Comparison of ENCODE assay signal across 33 cellular contexts in genomic region chrX:39846460-39846859, GRCh38.
"Had no signal": no experiment of that assay in that cellular context is flagged by ENCODE, and none has a peak within 500 bp of the region (broad histone marks: within the 10 kb centered on the region; RNA-seq: fewer than 3 reads in every experiment).

No MANE protein-coding gene starts in this region.

- H3K27me3 ChIP-seq: MG63 had no signal

- H3K9me3 ChIP-seq: MG63 had no signal

- H3K36me3 ChIP-seq: MG63 had no signal

- DNase-seq: Karpas-422, Kasumi-1, MG63, MM.1S, MV-4-11, NCI-H1048, NCI-H1092, NCI-H1092 treated with DMSO at 0.1 percent for 48 hours, NCI-H1105, NCI-H1105 treated with DMSO at 0.1 percent for 48 hours, NCI-H1417, NCI-H1417 treated with DMSO at 0.1 percent for 48 hours, NCI-H1436, NCI-H1436 treated with DMSO at 0.1 percent for 48 hours, NCI-H1694, NCI-H1694 treated with DMSO at 0.1 percent for 48 hours, NCI-H187, NCI-H187 treated with DMSO at 0.1 percent for 48 hours, NCI-H1930, NCI-H2029, NCI-H2029 treated with DMSO at 0.1 percent for 48 hours, NCI-H2081, NCI-H2081 treated with DMSO at 0.1 percent for 48 hours, NCI-H2107, NCI-H2171, NCI-H2171 treated with DMSO at 0.1 percent for 48 hours, NCI-H2227 treated with DMSO at 0.1 percent for 48 hours, NCI-H226, NCI-H345, NCI-H446, NCI-H446 treated with DMSO at 0.1 percent for 48 hours, NCI-H510A, NCI-H510A treated with DMSO at 0.1 percent for 48 hours had no signal

- H3K4me3 ChIP-seq: MG63 had no signal
